14 cellular contexts compared by ENCODE assay signal in the genomic region with DNA sequence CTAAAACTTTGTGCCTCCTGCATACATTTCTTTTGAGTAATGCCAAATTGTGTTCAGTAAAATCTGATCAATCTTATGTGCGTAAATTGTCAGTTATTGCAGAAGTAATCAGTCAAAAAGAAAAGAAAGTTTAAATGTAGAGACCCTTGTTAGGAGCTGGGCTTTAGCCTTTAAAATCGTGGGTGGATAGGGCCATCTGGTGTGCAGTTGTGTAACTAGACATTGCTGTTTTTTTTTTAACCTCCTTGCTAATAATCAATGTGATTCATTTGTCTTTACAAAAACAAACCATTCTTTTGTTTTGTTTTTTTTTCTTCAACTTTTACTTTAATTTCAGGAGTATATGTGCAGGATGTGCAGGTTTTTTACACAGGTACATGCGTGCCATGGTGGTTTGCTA. TPM values are rescaled to one million over a fixed set of nuclear protein-coding genes. Genes with fewer than 3 reads are reported as not detected.
DNase-seq lines count a peak whose midpoint lies in the region; ATAC-seq, FAIRE-seq and TF ChIP-seq lines count a peak whose summit lies in the region.
"Had no signal": no experiment of that assay in that cellular context is flagged by ENCODE, and none has a peak within 500 bp of the region (broad histone marks: within the 10 kb centered on the region; RNA-seq: fewer than 3 reads in every experiment).

No MANE protein-coding gene starts in this region.

- H3K27ac ChIP-seq in HEK293 (ENCODE audit: extremely low read depth, low read depth, low read length) (no peak overlapping the region), dorsolateral prefrontal cortex (no peak overlapping the region)
- H3K27ac ChIP-seq: epithelial cell of prostate had no signal

- in situ Hi-C loops in SK-MEL-5 (cut with HindIII; ENCODE audit: low pct_unique_long_range_greater_than_20kb, low sequenced_read_pairs): no loop called here

- H3K4me1 ChIP-seq in HEK293 (ENCODE audit: control insufficient read depth, insufficient read depth, low read length): 0 out of 2 replicates have a peak, but pooled peaks cover 2% of the 10 kb centered on the region

- FAIRE-seq in D721Med (lab: Jason Lieb, UNC): no peak

- ATAC-seq in activated CD4-positive, CD25-positive, alpha-beta regulatory T cell treated with anti-CD3 and anti-CD28 coated beads, Interleukin-2, amount 50 U/mL, for 24 hours: no peak
- no peak for ATAC-seq in GM18505 (IDR thresholded peaks at IDR 0.05; ENCODE audit: unreplicated experiment)
- ATAC-seq: left colon had no signal

- H3K36me3 ChIP-seq in HEK293 (ENCODE audit: control insufficient read depth in 2 of 2, insufficient read depth in 1 of 2, low read length in 2 of 2): no peaks in the 10 kb centered on the region

- H3K27me3 ChIP-seq in dorsolateral prefrontal cortex: no peaks in the 10 kb centered on the region

- H3K9me3 ChIP-seq in HEK293 (ENCODE audit: control insufficient read depth, insufficient read depth, low read depth, low read length): no peaks in the 10 kb centered on the region

- POLR2A ChIA-PET in HEK293 (lab: Yijun Ruan, JAX): no interaction called here

- intact Hi-C loops in dorsolateral prefrontal cortex (cut with DNase I): loop anchor here in 1 of 2 donors (10.0 kb wide), 1 partner anchor 419 kb away; no protein-coding TSS in a partner anchor

- CTCF ChIA-PET in HEK293 (lab: Yijun Ruan, JAX): interaction anchor here (0.7 to 1.3 kb wide), 4 partner anchors 9 to 113 kb away, joined by 3 to 10 read pairs (median 6); no protein-coding TSS in a partner anchor

- TF ChIP-seq CTCF in D721Med (IDR thresholded peaks at IDR 0.05; ENCODE audit: insufficient read depth, missing control alignments): peak; percentile 43
- TF ChIP-seq CTCF in HEK293 (tag by site-specific recombination; IDR thresholded peaks at IDR 0.05): peak; percentile 32; the same call in 1 of the 2 replicates
- TF ChIP-seq CTCF in dorsolateral prefrontal cortex (IDR thresholded peaks at IDR 0.05 in 54 of 56, conservative IDR thresholded peaks at IDR 0.05 in 2 of 56; ENCODE audit: low read depth in 1 of 56, partially characterized antibody in 56 of 56): peak in 2 of 56 donors; percentile 24 to 31

- DNase-seq in D721Med (ENCODE audit: insufficient read length, low spot score) (no peak), SK-MEL-5 (ENCODE audit: low read depth, low spot score) (peak; percentile 31), iris pigment epithelial cell (ENCODE audit: low read depth) (peak; percentile 5), dorsolateral prefrontal cortex (no peak)
- DNase-seq: activated CD4-positive, alpha-beta memory T cell treated with anti-CD3 and anti-CD28 coated beads, Interleukin-2, amount 10 ng/mL, durations not matched to agents 7 days and 5 days; CD4-positive, CD25-positive, alpha-beta regulatory T cell; hypothalamus; left colon; NCI-H1048; NCI-H446 had no signal

- H3K4me3 ChIP-seq in HEK293 (ENCODE audit: low read depth, low read length) (no peak overlapping the region), dorsolateral prefrontal cortex (no peak overlapping the region)

- TF ChIP-seq POLR2A in GM18505 (IDR thresholded peaks at IDR 0.05; ENCODE audit: borderline replicate concordance, extremely low read depth, insufficient read depth, insufficient read length): no peak

TF ChIP-seq in HEK293, 187 proteins besides CTCF, POLR2A, EP300 and RAD21 (continues in another document):
- TF ChIP-seq ZNF48 (tag by site-specific recombination; IDR thresholded peaks at IDR 0.05) (no peak), ZFHX2 (tag by site-specific recombination; conservative IDR thresholded peaks at IDR 0.05) (no peak), ZFP37 (tag by site-specific recombination; IDR thresholded peaks at IDR 0.05) (no peak), GLIS1 (tag by site-specific recombination; IDR thresholded peaks at IDR 0.05) (no peak), ZNF626 (tag by site-specific recombination; IDR thresholded peaks at IDR 0.05) (no peak), ZNF776 (tag by site-specific recombination; IDR thresholded peaks at IDR 0.05; ENCODE audit: borderline replicate concordance) (no peak), ZXDB (tag by site-specific recombination; IDR thresholded peaks at IDR 0.05) (no peak), ZSCAN16 (tag by site-specific recombination; IDR thresholded peaks at IDR 0.05) (no peak), ZNF654 (tag by site-specific recombination; IDR thresholded peaks at IDR 0.05; ENCODE audit: low read depth) (no peak), BCL11A (tag by site-specific recombination; IDR thresholded peaks at IDR 0.05; ENCODE audit: low read depth) (no peak), ZNF707 (tag by site-specific recombination; IDR thresholded peaks at IDR 0.05) (no peak), ZNF510 (tag by site-specific recombination; IDR thresholded peaks at IDR 0.05; ENCODE audit: insufficient replicate concordance) (no peak)
- TF ChIP-seq, protein P1, sequence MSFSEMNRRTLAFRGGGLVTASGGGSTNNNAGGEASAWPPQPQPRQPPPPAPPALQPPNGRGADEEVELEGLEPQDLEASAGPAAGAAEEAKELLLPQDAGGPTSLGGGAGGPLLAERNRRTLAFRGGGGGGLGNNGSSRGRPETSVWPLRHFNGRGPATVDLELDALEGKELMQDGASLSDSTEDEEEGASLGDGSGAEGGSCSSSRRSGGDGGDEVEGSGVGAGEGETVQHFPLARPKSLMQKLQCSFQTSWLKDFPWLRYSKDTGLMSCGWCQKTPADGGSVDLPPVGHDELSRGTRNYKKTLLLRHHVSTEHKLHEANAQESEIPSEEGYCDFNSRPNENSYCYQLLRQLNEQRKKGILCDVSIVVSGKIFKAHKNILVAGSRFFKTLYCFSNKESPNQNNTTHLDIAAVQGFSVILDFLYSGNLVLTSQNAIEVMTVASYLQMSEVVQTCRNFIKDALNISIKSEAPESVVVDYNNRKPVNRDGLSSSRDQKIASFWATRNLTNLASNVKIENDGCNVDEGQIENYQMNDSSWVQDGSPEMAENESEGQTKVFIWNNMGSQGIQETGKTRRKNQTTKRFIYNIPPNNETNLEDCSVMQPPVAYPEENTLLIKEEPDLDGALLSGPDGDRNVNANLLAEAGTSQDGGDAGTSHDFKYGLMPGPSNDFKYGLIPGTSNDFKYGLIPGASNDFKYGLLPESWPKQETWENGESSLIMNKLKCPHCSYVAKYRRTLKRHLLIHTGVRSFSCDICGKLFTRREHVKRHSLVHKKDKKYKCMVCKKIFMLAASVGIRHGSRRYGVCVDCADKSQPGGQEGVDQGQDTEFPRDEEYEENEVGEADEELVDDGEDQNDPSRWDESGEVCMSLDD (tag by site-specific recombination; IDR thresholded peaks at IDR 0.05): no peak
- TF ChIP-seq, protein P2, sequence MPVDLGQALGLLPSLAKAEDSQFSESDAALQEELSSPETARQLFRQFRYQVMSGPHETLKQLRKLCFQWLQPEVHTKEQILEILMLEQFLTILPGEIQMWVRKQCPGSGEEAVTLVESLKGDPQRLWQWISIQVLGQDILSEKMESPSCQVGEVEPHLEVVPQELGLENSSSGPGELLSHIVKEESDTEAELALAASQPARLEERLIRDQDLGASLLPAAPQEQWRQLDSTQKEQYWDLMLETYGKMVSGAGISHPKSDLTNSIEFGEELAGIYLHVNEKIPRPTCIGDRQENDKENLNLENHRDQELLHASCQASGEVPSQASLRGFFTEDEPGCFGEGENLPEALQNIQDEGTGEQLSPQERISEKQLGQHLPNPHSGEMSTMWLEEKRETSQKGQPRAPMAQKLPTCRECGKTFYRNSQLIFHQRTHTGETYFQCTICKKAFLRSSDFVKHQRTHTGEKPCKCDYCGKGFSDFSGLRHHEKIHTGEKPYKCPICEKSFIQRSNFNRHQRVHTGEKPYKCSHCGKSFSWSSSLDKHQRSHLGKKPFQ (tag by site-specific recombination; IDR thresholded peaks at IDR 0.05): no peak

RNA-seq across cellular contexts. Expression of a gene that starts 5.3 kb away (rescaled TPM):
- 5.3 and 8.0 TPM in 2 replicates for total RNA-seq in SK-MEL-5 (2014; rRNA removed; shearing (Covaris generic))
- 5.1 and 9.7 TPM in 2 replicates for polyA plus RNA-seq in SK-MEL-5 (2015; cell fraction: cytosol; rRNA removed)
- polyA plus RNA-seq in SK-MEL-5 (2015; cell fraction: nucleus; rRNA removed): 11.1 and 19.7 TPM in 2 replicates
- 10 to 100 TPM; 20.9 to 71.9 (median 41.3) TPM for total RNA-seq in dorsolateral prefrontal cortex

Comparison
In these comparisons a context has a peak if more than half of its experiments do, and no peak if none do; other contexts are left out.
1. DNase-seq: peak in SK-MEL-5 (single experiment) and iris pigment epithelial cell (single experiment); none in D721Med (single experiment) and dorsolateral prefrontal cortex (0 of 10).